In the genomic region with DNA sequence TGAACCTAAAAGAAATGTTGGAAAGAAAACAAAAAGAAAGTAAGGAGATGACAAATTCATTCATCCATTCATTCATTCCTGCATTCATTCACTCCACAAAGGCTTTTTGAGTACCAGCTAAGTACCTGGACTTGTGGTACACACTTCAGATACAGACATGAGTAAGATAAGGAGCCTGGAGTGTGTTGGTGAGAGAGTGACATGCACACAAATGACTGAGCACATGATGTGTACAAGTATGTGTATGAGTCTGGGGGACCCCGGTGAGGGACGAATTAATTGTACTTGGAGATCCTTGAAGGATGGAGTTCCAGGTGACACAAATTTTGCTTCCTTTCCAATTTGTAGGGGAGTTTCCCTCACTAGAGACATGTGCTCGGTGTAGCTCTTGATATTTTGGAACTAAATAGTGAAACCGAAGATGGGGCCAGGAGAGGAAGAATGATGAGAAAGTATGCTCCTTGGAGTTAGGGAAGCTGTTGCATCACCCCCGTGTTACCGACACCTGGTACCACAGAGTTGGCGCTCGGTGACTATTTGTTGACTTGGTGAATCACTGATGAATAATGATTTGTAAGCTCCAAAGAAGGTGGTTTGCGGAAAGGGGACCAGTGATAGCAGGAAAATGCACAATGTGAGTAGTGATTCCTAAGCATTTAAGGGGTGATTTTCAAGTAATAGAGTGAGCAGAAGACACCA, we compare ENCODE assay signal across 13 cellular contexts.
DNase-seq lines count a peak whose midpoint lies in the region; TF ChIP-seq lines count a peak whose summit lies in the region.
"Had no signal": no experiment of that assay in that cellular context is flagged by ENCODE, and none has a peak within 500 bp of the region (broad histone marks: within the 10 kb centered on the region; RNA-seq: fewer than 3 reads in every experiment).

No MANE protein-coding gene starts in this region.

- in situ Hi-C loops in GM23248 (cut with MboI), result no loop called here

- H4K20me1 ChIP-seq in GM23248 (ENCODE audit: insufficient read depth) (no peaks in the 10 kb centered on the region), MM.1S (ENCODE audit: insufficient read depth, low read length) (no peaks in the 10 kb centered on the region)

- H3K36me3 ChIP-seq in GM23248 (ENCODE audit: low read depth) (no peaks in the 10 kb centered on the region), MM.1S (replicated peaks; ENCODE audit: insufficient read depth, low read length) (no peaks in the 10 kb centered on the region)
- H3K36me3 ChIP-seq: Peyer's patch had no signal

- no peaks in the 10 kb centered on the region for H3K79me2 ChIP-seq in GM23248 (ENCODE audit: insufficient read depth)
- H3K79me2 ChIP-seq in MM.1S (ENCODE audit: low read length), result no peaks in the 10 kb centered on the region

- no peaks in the 10 kb centered on the region for H3K9me3 ChIP-seq in GM23248 (ENCODE audit: low read depth)
- H3K9me3 ChIP-seq in MM.1S (replicated peaks; ENCODE audit: insufficient read depth, low read length), result no peaks in the 10 kb centered on the region
- H3K9me3 ChIP-seq: Peyer's patch had no signal

- H3F3A ChIP-seq in GM23248 (ENCODE audit: insufficient read depth) (no peaks in the 10 kb centered on the region), MM.1S (ENCODE audit: insufficient read depth, low read length) (no peaks in the 10 kb centered on the region)

- H3K27me3 ChIP-seq in GM23248 (replicated peaks; ENCODE audit: insufficient read depth), result no peaks in the 10 kb centered on the region
- H3K27me3 ChIP-seq in MM.1S (replicated peaks; ENCODE audit: insufficient read depth, low read length), result no peaks in the 10 kb centered on the region
- H3K27me3 ChIP-seq: Peyer's patch had no signal

- H3K4me3 ChIP-seq in GM23248 (no peak overlapping the region), MM.1S (ENCODE audit: low read length) (no peak overlapping the region)
- H3K4me3 ChIP-seq: Peyer's patch had no signal

- H3K9me2 ChIP-seq in GM23248 (ENCODE audit: insufficient read depth) (no peaks in the 10 kb centered on the region), MM.1S (replicated peaks; ENCODE audit: insufficient read depth, low read length) (no peaks in the 10 kb centered on the region)

- no peak overlapping the region for H3K4me2 ChIP-seq in GM23248 (ENCODE audit: unreplicated experiment)
- H3K4me2 ChIP-seq in MM.1S (ENCODE audit: low read depth, low read length), result no peak overlapping the region

- DNase-seq in A172 (ENCODE audit: low spot score), result peak; percentile 93
- peak; percentile 88 for DNase-seq in GM23248
- peak; percentile 26 for DNase-seq in T1000 (lab: John Stamatoyannopoulos, UW)
- DNase-seq in fibroblast of peridontal ligament (ENCODE audit: extremely low read depth), result peak; percentile 30
- DNase-seq in NCI-H345 treated with DMSO at 0.1 percent for 48 hours (lab: John Stamatoyannopoulos, UW; ENCODE audit: unreplicated experiment), result no peak
- no peak for DNase-seq in hippocampal formation (lab: John Stamatoyannopoulos, UW)
- no peak for DNase-seq in GDM1 (lab: John Stamatoyannopoulos, UW)
- DNase-seq in MM.1S, result no peak
- DNase-seq: CD8-positive, alpha-beta T cell; NCI-H2081 treated with DMSO at 0.1 percent for 48 hours; Peyer's patch; posterior cingulate gyrus had no signal

- no peak overlapping the region for H3K27ac ChIP-seq in GM23248
- H3K27ac ChIP-seq in MM.1S (ENCODE audit: low read length), result no peak overlapping the region
- H3K27ac ChIP-seq: Peyer's patch, VCaP had no signal

- H2AFZ ChIP-seq in GM23248 (no peak overlapping the region), MM.1S (ENCODE audit: low read length) (no peak overlapping the region)

- WGBS in GM23248 (ENCODE audit: low coverage in 1 of 2, low lambda C conversion rate in 2 of 2, missing lambda C conversion rate in 2 of 2), 2 experiments, result 46 to 49% methylated on average over 9 of the region's 9 CpGs

- H3K9ac ChIP-seq in GM23248 (no peak overlapping the region), MM.1S (ENCODE audit: low read length) (no peak overlapping the region)

- no peak for TF ChIP-seq CTCF in MM.1S (IDR thresholded peaks at IDR 0.05; ENCODE audit: low read length)

- H3K4me1 ChIP-seq in GM23248 (ENCODE audit: insufficient read depth), result peaks cover 15% of the 10 kb centered on the region
- no peaks in the 10 kb centered on the region for H3K4me1 ChIP-seq in MM.1S (ENCODE audit: low read length)
- H3K4me1 ChIP-seq: Peyer's patch had no signal

Comparison
In these comparisons a context has a peak if more than half of its experiments do, and no peak if none do; other contexts are left out.
1. DNase-seq: peak in A172 (single experiment), GM23248 (single experiment), T1000 (single experiment) and fibroblast of peridontal ligament (single experiment); none in NCI-H345 treated with DMSO at 0.1 percent for 48 hours (single experiment), hippocampal formation (0 of 2), GDM1 (single experiment) and MM.1S (single experiment).